1 cellular context compared by ENCODE assay signal in genomic region chr20:45934587-45935415, GRCh38.
TF ChIP-seq lines count a peak whose summit lies in the region.

Gene PCIF1 (plus strand): TSS chr20:45934683. CDS start chr20:45939000, 4,317 bp downstream.

TF ChIP-seq in GM12878, 131 proteins besides CTCF, POLR2A, EP300 and RAD21 (continued from another document):
- no peak for TF ChIP-seq REST (IDR thresholded peaks at IDR 0.05; ENCODE audit: low read depth, low read length)
- TF ChIP-seq RCOR1 (conservative IDR thresholded peaks at IDR 0.05; ENCODE audit: low read depth, low read length), result 0 out of 2 replicates have a peak, but pooled peaks have one; percentile 8
- TF ChIP-seq TCF7 (IDR thresholded peaks at IDR 0.05; ENCODE audit: borderline replicate concordance), result no peak
- peak; percentile 85 for TF ChIP-seq SP1 (IDR thresholded peaks at IDR 0.05; ENCODE audit: low read depth, low read length)
- peak; percentile 92 for TF ChIP-seq RAD51 (IDR thresholded peaks at IDR 0.05)
- TF ChIP-seq NR2C1 (IDR thresholded peaks at IDR 0.05), result peak; percentile 85
